Comparison of ENCODE assay signal across 25 cellular contexts in genomic region chr1:29152046-29152805, GRCh38. TPM values are rescaled to one million over a fixed set of nuclear protein-coding genes. Genes with fewer than 3 reads are reported as not detected.
"Had no signal": no experiment of that assay in that cellular context is flagged by ENCODE, and none has a peak within 500 bp of the region (broad histone marks: within the 10 kb centered on the region; RNA-seq: fewer than 3 reads in every experiment).

No MANE protein-coding gene starts in this region.

- H3K4me3 ChIP-seq: adrenal gland had no signal

- H3K9ac ChIP-seq: KMS-11 had no signal

- H3K4me1 Mint-ChIP-seq: activated B cell treated with CpG ODN at 0.5 μM for 24 hours; activated CD4-positive, alpha-beta T cell treated with anti-CD3 and anti-CD28 coated beads, Interleukin-2, amount 10 ng/mL, durations not matched to agents 24 days and 14 days; activated CD8-positive, alpha-beta memory T cell treated with anti-CD3 and anti-CD28 coated beads, Interleukin-2, amount 10 ng/mL, durations not matched to agents 7 days and 5 days had no signal

- H3K9me3 Mint-ChIP-seq: activated B cell treated with CpG ODN at 0.5 μM for 24 hours; activated CD4-positive, alpha-beta T cell treated with anti-CD3 and anti-CD28 coated beads, Interleukin-2, amount 10 ng/mL, durations not matched to agents 24 days and 14 days; activated T-cell treated with anti-CD3 and anti-CD28 coated beads, Interleukin-2, amount 50 U/mL, for 24 hours; T-helper 1 cell treated with Interleukin-12 subunit alpha and Interleukin-12 subunit beta and Interleukin-4 antibody, amounts not matched to agents 30 μg/mL and 1 μg/mL, for 36 hours had no signal

- H3K27me3 ChIP-seq: adrenal gland had no signal

- H3K27ac Mint-ChIP-seq: activated B cell treated with CpG ODN at 0.5 μM for 24 hours; activated CD4-positive, alpha-beta T cell treated with anti-CD3 and anti-CD28 coated beads, Interleukin-2, amount 10 ng/mL, durations not matched to agents 24 days and 14 days; activated CD8-positive, alpha-beta memory T cell treated with anti-CD3 and anti-CD28 coated beads, Interleukin-2, amount 10 ng/mL, durations not matched to agents 7 days and 5 days; activated T-cell treated with anti-CD3 and anti-CD28 coated beads, Interleukin-2, amount 50 U/mL, for 24 hours; T-helper 1 cell treated with Interleukin-12 subunit alpha and Interleukin-12 subunit beta and Interleukin-4 antibody, amounts not matched to agents 30 μg/mL and 1 μg/mL, for 36 hours had no signal

- H3K27ac ChIP-seq: adrenal gland, KMS-11 had no signal

- H3K27me3 Mint-ChIP-seq: activated B cell treated with CpG ODN at 0.5 μM for 24 hours; activated CD4-positive, alpha-beta T cell treated with anti-CD3 and anti-CD28 coated beads, Interleukin-2, amount 10 ng/mL, durations not matched to agents 24 days and 14 days; activated CD8-positive, alpha-beta memory T cell treated with anti-CD3 and anti-CD28 coated beads, Interleukin-2, amount 10 ng/mL, durations not matched to agents 7 days and 5 days; activated naive CD8-positive, alpha-beta T cell; activated T-cell treated with anti-CD3 and anti-CD28 coated beads, Interleukin-2, amount 50 U/mL, for 24 hours had no signal

- H3K4me2 ChIP-seq: KMS-11 had no signal

- DNase-seq: activated B cell treated with CpG ODN at 0.5 μM for 24 hours; activated CD4-positive, alpha-beta T cell treated with anti-CD3 and anti-CD28 coated beads for 1 hour; activated CD4-positive, alpha-beta T cell treated with anti-CD3 and anti-CD28 coated beads, Interleukin-2, amount 10 ng/mL, durations not matched to agents 24 days and 14 days; activated CD4-positive, alpha-beta T cell treated with anti-CD3 and anti-CD28 coated beads, Interleukin-2, amount 50 U/mL, for 48 hours; activated CD8-positive, alpha-beta memory T cell treated with anti-CD3 and anti-CD28 coated beads, Interleukin-2, amount 10 ng/mL, durations not matched to agents 7 days and 5 days; activated effector memory CD4-positive, alpha-beta T cell treated with anti-CD3 and anti-CD28 coated beads, Interleukin-2, amount 50 U/mL, for 16 hours; activated naive CD4-positive, alpha-beta T cell treated with Interleukin-2 at 50 U/mL for 16 hours; activated T-cell treated with anti-CD3 and anti-CD28 coated beads, Interleukin-2, amount 50 U/mL, for 24 hours; anterior cingulate cortex; caudate nucleus; IMR-90; MM.1S; NCI-H1105 treated with DMSO at 0.1 percent for 48 hours; NCI-H1436 treated with DMSO at 0.1 percent for 48 hours; NCI-H187; NCI-H2081; NCI-H510A treated with DMSO at 0.1 percent for 48 hours; NCI-H69; NK-92 treated with Interleukin-12 subunit alpha and Interleukin-12 subunit beta, amount 100 ng/mL, for 24 hours; SHP77 treated with DMSO at 0.1 percent for 48 hours had no signal

- ATAC-seq: activated CD8-positive, alpha-beta memory T cell treated with anti-CD3 and anti-CD28 coated beads, Interleukin-2, amount 10 ng/mL, durations not matched to agents 7 days and 5 days had no signal

- H3K9me3 ChIP-seq: adrenal gland had no signal

- H3K4me3 Mint-ChIP-seq: activated B cell treated with CpG ODN at 0.5 μM for 24 hours; activated CD4-positive, alpha-beta T cell treated with anti-CD3 and anti-CD28 coated beads, Interleukin-2, amount 10 ng/mL, durations not matched to agents 24 days and 14 days; activated CD8-positive, alpha-beta memory T cell treated with anti-CD3 and anti-CD28 coated beads, Interleukin-2, amount 10 ng/mL, durations not matched to agents 7 days and 5 days; activated naive CD8-positive, alpha-beta T cell; activated T-cell treated with anti-CD3 and anti-CD28 coated beads, Interleukin-2, amount 50 U/mL, for 24 hours; T-helper 1 cell treated with Interleukin-12 subunit alpha and Interleukin-12 subunit beta and Interleukin-4 antibody, amounts not matched to agents 30 μg/mL and 1 μg/mL, for 36 hours had no signal

RNA-seq across cellular contexts. Expression of gene TMEM200B, which starts 28.5 kb away (rescaled TPM):
- total RNA-seq: activated B cell treated with CpG ODN at 0.5 μM for 24 hours, SK-MEL-5 had no signal
